Comparison of ENCODE assay signal across 8 cellular contexts in genomic region chr20:36202891-36203338, GRCh38. TPM values are rescaled to one million over a fixed set of nuclear protein-coding genes. Genes with fewer than 3 reads are reported as not detected.
DNase-seq lines count a peak whose midpoint lies in the region; ATAC-seq and TF ChIP-seq lines count a peak whose summit lies in the region.

No MANE protein-coding gene starts in this region.

- peaks cover 11% of the 10 kb centered on the region for H3K27me3 Mint-ChIP-seq in CD4-positive, alpha-beta T cell
- H3K27me3 Mint-ChIP-seq in natural killer cell treated with Interleukin-12 subunit alpha and Interleukin-12 subunit beta and Interleukin-15 and Interleukin-18, amount 100 ng/mL, for 72 hours: peaks cover 0 to 3% of the 10 kb centered on the region in 2 donors

- H3K36me3 Mint-ChIP-seq in CD4-positive, alpha-beta T cell (ENCODE audit: low read depth): no peaks in the 10 kb centered on the region
- H3K36me3 Mint-ChIP-seq in natural killer cell treated with Interleukin-12 subunit alpha and Interleukin-12 subunit beta and Interleukin-15 and Interleukin-18, amount 100 ng/mL, for 72 hours: no peaks in the 10 kb centered on the region

- DNase-seq in CD4-positive, alpha-beta T cell: peak; percentile 60 to 83 (median 73)
- DNase-seq in HL-60 (ENCODE audit: low read depth in 1 of 2, low spot score in 1 of 2): peak in 1 of 2 experiments; percentile 58
- peak; percentile 68 for DNase-seq in activated T-cell treated with anti-CD3 and anti-CD28 coated beads for 4 hours
- DNase-seq in esophagus squamous epithelium (lab: John Stamatoyannopoulos, UW): no peak
- DNase-seq in natural killer cell treated with Interleukin-12 subunit alpha and Interleukin-12 subunit beta and Interleukin-15 and Interleukin-18, amount 100 ng/mL, for 72 hours (ENCODE audit: low spot score): peak; percentile 74
- DNase-seq in stimulated activated naive CD4-positive, alpha-beta T cell treated with Interleukin-2 at 50 U/mL for 16 hours (lab: John Stamatoyannopoulos, UW): peak; percentile 63

- H3K9ac ChIP-seq in OCI-LY1 (ENCODE audit: low read length): no peak overlapping the region

- no peaks in the 10 kb centered on the region for H4K20me1 ChIP-seq in OCI-LY1 (ENCODE audit: insufficient read depth, low read length)

- no peak overlapping the region for H2AFZ ChIP-seq in OCI-LY1 (ENCODE audit: low read length)

- peaks cover 6% of the 10 kb centered on the region for H3K4me1 Mint-ChIP-seq in CD4-positive, alpha-beta T cell (ENCODE audit: low read depth)
- H3K4me1 Mint-ChIP-seq in natural killer cell treated with Interleukin-12 subunit alpha and Interleukin-12 subunit beta and Interleukin-15 and Interleukin-18, amount 100 ng/mL, for 72 hours (ENCODE audit: low read depth in 2 of 2): peaks cover 5 to 9% of the 10 kb centered on the region in 2 donors

- H3K4me3 ChIP-seq in HL-60 (replicated peaks; ENCODE audit: insufficient read depth, low read length) (no peak overlapping the region), OCI-LY1 (ENCODE audit: low read depth, low read length, poor library complexity, severe bottlenecking) (no peak overlapping the region), esophagus squamous epithelium (no peak overlapping the region)

- H3K4me2 ChIP-seq in OCI-LY1 (ENCODE audit: low read length): no peak overlapping the region

- H3K27ac Mint-ChIP-seq in CD4-positive, alpha-beta T cell: no peak overlapping the region
- H3K27ac Mint-ChIP-seq in natural killer cell treated with Interleukin-12 subunit alpha and Interleukin-12 subunit beta and Interleukin-15 and Interleukin-18, amount 100 ng/mL, for 72 hours: no peak overlapping the region

- POLR2A ChIA-PET in CD4-positive, alpha-beta T cell (lab: Charles Lee): interaction anchor here (1.0 to 1.3 kb wide), 2 partner anchors 26 to 236 kb away, joined by 3 read pairs; no protein-coding TSS in a partner anchor

- no peaks in the 10 kb centered on the region for H3F3A ChIP-seq in OCI-LY1 (ENCODE audit: insufficient read depth, low read length)

- intact Hi-C loops in CD4-positive, alpha-beta T cell (cut with DNase I, micrococcal nuclease): loop anchor here (1.0 to 10.0 kb wide), 5 partner anchors 236 to 682 kb away; no protein-coding TSS in a partner anchor
- intact Hi-C loops in esophagus squamous epithelium (cut with DNase I): loop anchor here (5.0 kb wide), 1 partner anchor 234 kb away; no protein-coding TSS in a partner anchor

- CTCF ChIA-PET in CD4-positive, alpha-beta T cell (lab: Charles Lee): interaction anchor here (0.6 to 1.7 kb wide), 12 partner anchors 10 to 552 kb away, joined by 3 to 19 read pairs (median 3); no protein-coding TSS in a partner anchor

- no peak for TF ChIP-seq POLR2A in esophagus squamous epithelium (IDR thresholded peaks at IDR 0.05)

- WGBS in esophagus squamous epithelium, 2 donors: 41 to 42% methylated on average over 15 to 18 of the region's 18 CpGs

- H3K4me3 Mint-ChIP-seq in CD4-positive, alpha-beta T cell: peak overlapping the region; percentile 76
- H3K4me3 Mint-ChIP-seq in natural killer cell treated with Interleukin-12 subunit alpha and Interleukin-12 subunit beta and Interleukin-15 and Interleukin-18, amount 100 ng/mL, for 72 hours: no peak overlapping the region

- no peaks in the 10 kb centered on the region for H3K79me2 ChIP-seq in OCI-LY1 (ENCODE audit: insufficient read depth, low read length)

- peak; percentile 95 for TF ChIP-seq CTCF in CD4-positive, alpha-beta T cell (IDR thresholded peaks at IDR 0.05)
- peak; percentile 90 for TF ChIP-seq CTCF in HL-60 (IDR thresholded peaks at IDR 0.05; ENCODE audit: insufficient read depth, low read length)
- TF ChIP-seq CTCF in OCI-LY1 (IDR thresholded peaks at IDR 0.05; ENCODE audit: low read length): peak; percentile 92
- peak; percentile 84 to 96 (median 90) for TF ChIP-seq CTCF in esophagus squamous epithelium (IDR thresholded peaks at IDR 0.05)

- no peak overlapping the region for H3K27ac ChIP-seq in CD4-positive, alpha-beta T cell (ENCODE audit: low read depth, low read length)
- no peak overlapping the region for H3K27ac ChIP-seq in HL-60 (replicated peaks)
- H3K27ac ChIP-seq in OCI-LY1 (ENCODE audit: low read depth, low read length, poor library complexity, severe bottlenecking): no peak overlapping the region
- no peak overlapping the region for H3K27ac ChIP-seq in esophagus squamous epithelium

- H3K36me3 ChIP-seq in OCI-LY1 (ENCODE audit: insufficient read depth, low read length): no peaks in the 10 kb centered on the region
- H3K36me3 ChIP-seq in esophagus squamous epithelium: peaks cover 0 to 91% (median 24%) of the 10 kb centered on the region in 3 donors

- H3K4me1 ChIP-seq in OCI-LY1 (ENCODE audit: insufficient read depth, low read length, severe bottlenecking) (no peaks in the 10 kb centered on the region), esophagus squamous epithelium (no peaks in the 10 kb centered on the region)

- H3K9me2 ChIP-seq in OCI-LY1 (ENCODE audit: low read depth, low read length): no peaks in the 10 kb centered on the region

- peak; percentile 84 for ATAC-seq in CD4-positive, alpha-beta T cell (ENCODE audit: poor library complexity)
- peak; percentile 69 to 75 for ATAC-seq in natural killer cell treated with Interleukin-12 subunit alpha and Interleukin-12 subunit beta and Interleukin-15 and Interleukin-18, amount 100 ng/mL, for 72 hours
- ATAC-seq in HG03108 (IDR thresholded peaks at IDR 0.05; ENCODE audit: unreplicated experiment): no peak

- no peaks in the 10 kb centered on the region for H3K27me3 ChIP-seq in CD4-positive, alpha-beta T cell (ENCODE audit: control insufficient read depth, insufficient read depth, low read length)
- H3K27me3 ChIP-seq in HL-60 (ENCODE audit: insufficient read depth, poor library complexity, severe bottlenecking) (peaks cover 6% of the 10 kb centered on the region), OCI-LY1 (ENCODE audit: insufficient read depth, low read length) (peaks cover 15% of the 10 kb centered on the region; the same call in 1 of the 2 replicates), esophagus squamous epithelium (no peaks in the 10 kb centered on the region)

- H3K9me3 Mint-ChIP-seq in CD4-positive, alpha-beta T cell: no peaks in the 10 kb centered on the region
- no peaks in the 10 kb centered on the region for H3K9me3 Mint-ChIP-seq in natural killer cell treated with Interleukin-12 subunit alpha and Interleukin-12 subunit beta and Interleukin-15 and Interleukin-18, amount 100 ng/mL, for 72 hours

- H3K9me3 ChIP-seq in CD4-positive, alpha-beta T cell (ENCODE audit: control insufficient read depth, low read length): no peaks in the 10 kb centered on the region
- H3K9me3 ChIP-seq in OCI-LY1 (ENCODE audit: low read length): no peaks in the 10 kb centered on the region
- H3K9me3 ChIP-seq in esophagus squamous epithelium: no peaks in the 10 kb centered on the region

RNA-seq across cellular contexts. Expression of gene AAR2, which starts 33.4 kb away (rescaled TPM):
- total RNA-seq in CD4-positive, alpha-beta T cell: 10 to 100 TPM; 22.5 to 24.3 TPM
- 10 to 100 TPM; 13.8 to 27.5 (median 16.5) TPM for total RNA-seq in esophagus squamous epithelium
- total RNA-seq in natural killer cell treated with Interleukin-12 subunit alpha and Interleukin-12 subunit beta and Interleukin-15 and Interleukin-18, amount 100 ng/mL, for 72 hours: 10 to 100 TPM; 33.3 to 38.0 TPM

RNA-seq across cellular contexts. Expression of gene EPB41L1, which starts 48.4 kb away (rescaled TPM):
- total RNA-seq in CD4-positive, alpha-beta T cell: under 1 TPM; 0.19 to 0.25 TPM
- 100 to 1,000 TPM in 1 of 4 donors, 10 to 100 TPM in 3; 39.1 to 112 (median 85.7) TPM for total RNA-seq in esophagus squamous epithelium
- total RNA-seq in natural killer cell treated with Interleukin-12 subunit alpha and Interleukin-12 subunit beta and Interleukin-15 and Interleukin-18, amount 100 ng/mL, for 72 hours: under 1 TPM in 1 of 2 donors, not detected in 1; 0.21 TPM

Comparison
In these comparisons a context has a peak if more than half of its experiments do, and no peak if none do; other contexts are left out.
1. RNA of gene EPB41L1, which starts 48.4 kb away (total RNA-seq): 39.1 to 112 TPM in esophagus squamous epithelium; 0.21 TPM in natural killer cell treated with Interleukin-12 subunit alpha and Interleukin-12 subunit beta and Interleukin-15 and Interleukin-18, amount 100 ng/mL, for 72 hours and 0.19 to 0.25 TPM in CD4-positive, alpha-beta T cell; every median in the first group is over 10 times any median in the second.
2. Peak in every context shown above with its lines, with median percentiles within 50 percentile points of each other: CTCF ChIP-seq.